ENCODE assay signal across 21 cellular contexts in the genomic region with DNA sequence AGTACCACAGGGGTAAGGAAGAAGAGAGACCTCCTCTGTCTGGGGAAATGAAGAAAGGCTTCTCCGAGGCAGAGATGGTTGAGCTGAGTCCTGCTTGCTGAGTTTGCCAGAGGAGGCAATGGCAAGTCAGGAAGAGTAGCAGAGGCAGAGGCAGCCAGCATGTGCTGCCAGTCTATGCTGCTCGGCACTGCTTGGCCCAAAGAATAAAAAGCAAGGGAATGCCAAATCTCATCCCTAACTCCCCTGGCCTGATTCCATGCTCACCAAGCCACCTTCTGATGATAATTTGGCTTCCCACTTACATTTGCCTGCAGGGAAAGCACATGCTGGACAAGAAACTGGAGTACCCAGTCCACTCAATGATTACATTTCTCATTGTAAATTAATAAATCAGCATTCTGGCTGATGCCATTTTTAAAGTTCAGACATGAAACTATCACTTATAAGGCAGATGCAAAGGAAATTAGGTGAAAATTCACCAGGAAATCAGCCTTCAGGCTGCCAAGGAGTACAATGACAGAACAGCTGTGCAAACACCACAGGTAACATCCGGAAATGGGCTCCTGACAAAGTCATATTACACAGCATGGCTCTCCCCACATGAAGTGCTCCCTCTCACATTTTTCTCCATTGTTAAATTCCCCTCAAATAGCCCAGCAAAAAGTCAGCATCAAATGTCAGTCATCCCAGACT.
DNase-seq lines count a peak whose midpoint lies in the region; ATAC-seq, FAIRE-seq and TF ChIP-seq lines count a peak whose summit lies in the region.
"Had no signal": no experiment of that assay in that cellular context is flagged by ENCODE, and none has a peak within 500 bp of the region (broad histone marks: within the 10 kb centered on the region; RNA-seq: fewer than 3 reads in every experiment).

No MANE protein-coding gene starts in this region.

- H3K4ac ChIP-seq in H9 (ENCODE audit: low read depth, low read length), result no peak overlapping the region

- H3K27me3 ChIP-seq in H9 (ENCODE audit: insufficient read depth, low read length), result no peaks in the 10 kb centered on the region
- H3K27me3 ChIP-seq: BLaER1, breast epithelium had no signal

- H3K36me3 Mint-ChIP-seq in H9 (ENCODE audit: insufficient read depth in 1 of 3, low read depth in 3 of 3), result no peaks in the 10 kb centered on the region
- H3K36me3 Mint-ChIP-seq: memory B cell, type B pancreatic cell had no signal

- no peak overlapping the region for H2AFZ ChIP-seq in H9 (ENCODE audit: low read length)
- H2AFZ ChIP-seq: PC-9 had no signal

- H2BK15ac ChIP-seq in H9 (ENCODE audit: low read depth, low read length), result no peak overlapping the region

- H3K56ac ChIP-seq in H9 (ENCODE audit: insufficient read length, low read depth, low read length), result no peak overlapping the region

- no peaks in the 10 kb centered on the region for H4K20me1 ChIP-seq in H9 (ENCODE audit: control insufficient read depth, insufficient read depth, insufficient read length)
- H4K20me1 ChIP-seq: BLaER1 had no signal

- no peak overlapping the region for H4K91ac ChIP-seq in H9 (ENCODE audit: insufficient read length, low read depth, low read length)

- H3K23ac ChIP-seq in H9 (ENCODE audit: insufficient read length, low read depth, low read length), result no peak overlapping the region

- H3K18ac ChIP-seq in H9 (ENCODE audit: insufficient read length, low read depth, low read length), result no peak overlapping the region

- H3K4me2 ChIP-seq in H9 (ENCODE audit: insufficient read depth, insufficient read length, low read length), result no peak overlapping the region
- H3K4me2 ChIP-seq: BLaER1, PC-9 had no signal

- H3K79me1 ChIP-seq in H9 (ENCODE audit: insufficient read depth, low read depth, low read length, poor library complexity, severe bottlenecking), result no peaks in the 10 kb centered on the region

- H3K4me1 Mint-ChIP-seq in H9, result no peaks in the 10 kb centered on the region
- H3K4me1 Mint-ChIP-seq: activated naive CD8-positive, alpha-beta T cell treated with anti-CD3 and anti-CD28 coated beads, Interleukin-2, amount 50 U/mL, for 24 hours had no signal

- no peaks in the 10 kb centered on the region for H3K27me3 Mint-ChIP-seq in H9 (ENCODE audit: low read depth)
- H3K27me3 Mint-ChIP-seq: activated naive CD8-positive, alpha-beta T cell treated with anti-CD3 and anti-CD28 coated beads, Interleukin-2, amount 50 U/mL, for 24 hours; memory B cell; stimulated activated naive CD8-positive, alpha-beta T cell treated with anti-CD3 and anti-CD28 coated beads, Interleukin-15, Interleukin-2, amounts not matched to agents 100 ng/mL and 50 ng/mL, for 24 hours; type B pancreatic cell had no signal

- H2BK120ac ChIP-seq in H9 (ENCODE audit: low read depth, low read length, poor library complexity, severe bottlenecking), result no peak overlapping the region

- no peak overlapping the region for H3T11ph ChIP-seq in H9 (ENCODE audit: low read length)

- H3K9ac ChIP-seq in H9 (ENCODE audit: extremely low read depth, insufficient read length, low read length), result no peak overlapping the region
- H3K9ac ChIP-seq: BLaER1 had no signal

- no peak overlapping the region for H4K8ac ChIP-seq in H9 (replicated peaks; ENCODE audit: insufficient read length, low read depth, low read length)

- no peaks in the 10 kb centered on the region for H3K79me2 ChIP-seq in H9 (ENCODE audit: insufficient read depth, low read length)

- H2BK5ac ChIP-seq in H9 (ENCODE audit: insufficient read length, low read length), result no peak overlapping the region

- no peaks in the 10 kb centered on the region for H3K9me3 Mint-ChIP-seq in H9
- H3K9me3 Mint-ChIP-seq: activated naive CD8-positive, alpha-beta T cell treated with anti-CD3 and anti-CD28 coated beads, Interleukin-2, amount 50 U/mL, for 24 hours; activated T-helper 1 cell treated with anti-CD3 and anti-CD28 coated beads, Interleukin-12 subunit alpha, Interleukin-12 subunit beta, Interleukin-2, Interleukin-4 antibody, amounts not matched to agents 30 ng/mL and 10 ng/mL and 1 ng/mL, durations not matched to agents 14 hours and 24 hours and 36 hours; memory B cell; stimulated activated naive CD8-positive, alpha-beta T cell treated with anti-CD3 and anti-CD28 coated beads, Interleukin-15, Interleukin-2, amounts not matched to agents 100 ng/mL and 50 ng/mL, for 24 hours had no signal

- no peak overlapping the region for H2BK12ac ChIP-seq in H9 (ENCODE audit: insufficient read length, low read depth, low read length)

- FAIRE-seq in RCC 7860 (lab: Jason Lieb, UNC), result no peak

- TF ChIP-seq CTCF in C4-2B (conservative IDR thresholded peaks at IDR 0.05) (no peak), H9 (conservative IDR thresholded peaks at IDR 0.05) (no peak)

- no peaks in the 10 kb centered on the region for H3K4me1 ChIP-seq in H9 (ENCODE audit: insufficient read depth, low read length)
- H3K4me1 ChIP-seq: psoas muscle had no signal

- H3K9me3 ChIP-seq in H9 (ENCODE audit: control insufficient read depth, low read depth, low read length), result no peaks in the 10 kb centered on the region
- H3K9me3 ChIP-seq: BLaER1, breast epithelium, psoas muscle had no signal

- no peak overlapping the region for H3K14ac ChIP-seq in H9 (ENCODE audit: insufficient read depth, low read length)

- peak; percentile 89 to 99 (median 93) for DNase-seq in NCI-H1417 (lab: John Stamatoyannopoulos, UW)
- DNase-seq in NCI-H2171 treated with DMSO at 0.1 percent for 48 hours (lab: John Stamatoyannopoulos, UW), result peak; percentile 78
- DNase-seq in SHP77 (lab: John Stamatoyannopoulos, UW), result peak; percentile 82 to 84
- DNase-seq in RCC 7860 (ENCODE audit: low spot score), result no peak
- no peak for DNase-seq in H9
- no peak for DNase-seq in KG1 (lab: John Stamatoyannopoulos, UW)
- DNase-seq: activated naive CD8-positive, alpha-beta T cell treated with anti-CD3 and anti-CD28 coated beads, Interleukin-2, amount 50 U/mL, for 24 hours; effector CD8-positive, alpha-beta T cell; islet precursor cell; KBM-7; PC-9; psoas muscle had no signal

- no peak overlapping the region for H2AK5ac ChIP-seq in H9 (ENCODE audit: insufficient read length, low read length)

- H3K27ac ChIP-seq in C4-2B, result peak overlapping the region; percentile 70
- H3K27ac ChIP-seq in H9 (ENCODE audit: insufficient read length, low read depth, low read length), result no peak overlapping the region
- H3K27ac ChIP-seq: BLaER1, PC-9, psoas muscle had no signal

- H3K27ac Mint-ChIP-seq in H9, result no peak overlapping the region; a peak in 1 of 7 replicates
- H3K27ac Mint-ChIP-seq: activated naive CD8-positive, alpha-beta T cell treated with anti-CD3 and anti-CD28 coated beads, Interleukin-2, amount 50 U/mL, for 24 hours; activated T-helper 1 cell treated with anti-CD3 and anti-CD28 coated beads, Interleukin-12 subunit alpha, Interleukin-12 subunit beta, Interleukin-2, Interleukin-4 antibody, amounts not matched to agents 30 ng/mL and 10 ng/mL and 1 ng/mL, durations not matched to agents 14 hours and 24 hours and 36 hours; memory B cell; nephron; stimulated activated naive CD8-positive, alpha-beta T cell treated with anti-CD3 and anti-CD28 coated beads, Interleukin-15, Interleukin-2, amounts not matched to agents 100 ng/mL and 50 ng/mL, for 24 hours; type B pancreatic cell had no signal

- H3K23me2 ChIP-seq in H9 (ENCODE audit: insufficient read length, low read depth, low read length, poor library complexity, severe bottlenecking), result no peaks in the 10 kb centered on the region

- no peak overlapping the region for H2BK20ac ChIP-seq in H9 (ENCODE audit: low read depth, low read length, poor library complexity, severe bottlenecking)

- no CpG with 5 or more reads among the region's 3 CpGs for WGBS in H9 (ENCODE audit: extremely low coverage, insufficient read length, low lambda C conversion rate)

- no peak overlapping the region for H3K4me3 Mint-ChIP-seq in H9
- H3K4me3 Mint-ChIP-seq: activated naive CD8-positive, alpha-beta T cell treated with anti-CD3 and anti-CD28 coated beads, Interleukin-2, amount 50 U/mL, for 24 hours; activated T-helper 1 cell treated with anti-CD3 and anti-CD28 coated beads, Interleukin-12 subunit alpha, Interleukin-12 subunit beta, Interleukin-2, Interleukin-4 antibody, amounts not matched to agents 30 ng/mL and 10 ng/mL and 1 ng/mL, durations not matched to agents 14 hours and 24 hours and 36 hours; memory B cell; nephron; stimulated activated naive CD8-positive, alpha-beta T cell treated with anti-CD3 and anti-CD28 coated beads, Interleukin-15, Interleukin-2, amounts not matched to agents 100 ng/mL and 50 ng/mL, for 24 hours; type B pancreatic cell had no signal

- no peak overlapping the region for H4K5ac ChIP-seq in H9 (ENCODE audit: insufficient read length, low read depth, low read length)

- no peak for ATAC-seq in GM19328 (IDR thresholded peaks at IDR 0.05; ENCODE audit: unreplicated experiment)
- ATAC-seq: activated naive CD8-positive, alpha-beta T cell treated with anti-CD3 and anti-CD28 coated beads, Interleukin-2, amount 50 U/mL, for 24 hours; psoas muscle had no signal

Comparison
In these comparisons a context has a peak if more than half of its experiments do, and no peak if none do; other contexts are left out.
1. DNase-seq: peak in NCI-H1417 (3 of 3), NCI-H2171 treated with DMSO at 0.1 percent for 48 hours (single experiment) and SHP77 (2 of 2); none in RCC 7860 (single experiment), H9 (single experiment) and KG1 (single experiment).